12 cellular contexts compared by ENCODE assay signal in the genomic region with DNA sequence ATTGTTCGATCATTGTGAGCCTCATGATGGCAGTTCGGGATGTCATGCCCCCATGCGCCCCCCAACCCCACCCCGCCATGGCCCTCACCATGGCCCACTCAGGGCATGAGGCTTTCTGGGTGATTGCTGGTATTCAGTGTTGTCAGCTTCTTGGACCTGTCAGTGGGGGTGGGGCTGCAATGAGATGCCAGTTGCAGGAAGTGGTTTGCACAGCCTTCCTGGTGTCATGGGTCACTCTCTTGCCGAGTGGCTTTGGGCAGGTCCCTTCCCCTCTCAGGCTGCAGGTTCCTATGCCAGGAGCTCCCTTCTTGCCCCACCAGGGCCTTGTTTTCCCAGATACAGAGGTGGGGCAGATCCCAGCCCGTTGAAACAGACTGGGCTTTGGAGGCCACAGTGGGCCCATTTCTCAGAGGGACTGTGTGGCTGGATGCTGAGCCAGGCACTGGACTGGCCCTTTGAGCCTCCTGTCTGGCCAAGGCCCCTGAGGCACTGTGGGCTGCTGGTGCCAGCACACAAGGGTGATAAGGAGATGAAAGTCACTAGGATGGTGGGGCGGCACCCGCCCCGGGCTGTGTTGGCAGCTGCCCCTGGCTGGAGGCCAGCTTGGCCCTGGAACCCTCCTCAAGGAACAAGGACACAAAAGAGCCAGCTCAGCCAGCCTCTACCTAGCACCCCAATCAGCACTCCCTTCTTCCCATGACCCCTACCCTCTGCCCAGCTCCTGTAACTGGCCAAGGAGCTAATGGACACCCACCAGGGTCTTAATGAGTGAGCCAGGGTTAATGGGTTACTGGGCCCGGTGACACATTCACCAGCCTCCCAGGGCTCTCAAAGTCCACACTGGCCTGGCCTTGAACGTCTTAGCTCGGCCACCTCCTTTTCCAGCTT. TPM values are rescaled to one million over a fixed set of nuclear protein-coding genes. Genes with fewer than 3 reads are reported as not detected.
DNase-seq lines count a peak whose midpoint lies in the region; ATAC-seq and TF ChIP-seq lines count a peak whose summit lies in the region.
"Had no signal": no experiment of that assay in that cellular context is flagged by ENCODE, and none has a peak within 500 bp of the region (broad histone marks: within the 10 kb centered on the region; RNA-seq: fewer than 3 reads in every experiment).

No MANE protein-coding gene starts in this region.

- no peak for ATAC-seq in activated CD8-positive, alpha-beta T cell treated with anti-CD3 and anti-CD28 coated beads, Interleukin-2, amount 10 ng/mL, durations not matched to agents 7 days and 5 days
- ATAC-seq in mucosa of descending colon (peak; percentile 84), HG02885 (IDR thresholded peaks at IDR 0.05; ENCODE audit: poor library complexity, unreplicated experiment) (no peak), HG03139 (IDR thresholded peaks at IDR 0.05; ENCODE audit: unreplicated experiment) (no peak), GM18511 (IDR thresholded peaks at IDR 0.05; ENCODE audit: unreplicated experiment) (no peak)
- ATAC-seq: activated T-cell treated with anti-CD3 and anti-CD28 coated beads, Interleukin-2, amount 50 U/mL, for 4 hours had no signal

- H3K4me1 Mint-ChIP-seq in activated CD8-positive, alpha-beta T cell treated with anti-CD3 and anti-CD28 coated beads, Interleukin-2, amount 10 ng/mL, durations not matched to agents 7 days and 5 days (ENCODE audit: low read depth) = peaks cover 51% of the 10 kb centered on the region

- CTCF ChIA-PET in activated CD8-positive, alpha-beta T cell treated with anti-CD3 and anti-CD28 coated beads, Interleukin-2, amount 10 ng/mL, durations not matched to agents 7 days and 5 days (lab: Charles Lee) = no interaction called here

- no peaks in the 10 kb centered on the region for H3K27me3 Mint-ChIP-seq in activated CD8-positive, alpha-beta T cell treated with anti-CD3 and anti-CD28 coated beads, Interleukin-2, amount 10 ng/mL, durations not matched to agents 7 days and 5 days (ENCODE audit: low read depth)

- H3K4me3 Mint-ChIP-seq in activated CD8-positive, alpha-beta T cell treated with anti-CD3 and anti-CD28 coated beads, Interleukin-2, amount 10 ng/mL, durations not matched to agents 7 days and 5 days = no peak overlapping the region
- H3K4me3 Mint-ChIP-seq: activated T-cell treated with anti-CD3 and anti-CD28 coated beads, Interleukin-2, amount 50 U/mL, for 4 hours had no signal

- TF ChIP-seq RAD21 in Ishikawa (IDR thresholded peaks at IDR 0.05; ENCODE audit: low read depth) = no peak

- POLR2A ChIA-PET in activated CD8-positive, alpha-beta T cell treated with anti-CD3 and anti-CD28 coated beads, Interleukin-2, amount 10 ng/mL, durations not matched to agents 7 days and 5 days (lab: Charles Lee) = interaction anchor here (0.6 kb wide), 1 partner anchor 13 kb away, joined by 3 read pairs; no protein-coding TSS in a partner anchor

- no peak for TF ChIP-seq CTCF in mucosa of descending colon (IDR thresholded peaks at IDR 0.05)

- H3K36me3 ChIP-seq in mucosa of descending colon (ENCODE audit: low read depth) = no peaks in the 10 kb centered on the region
- H3K36me3 ChIP-seq: ovary had no signal

- H3K9me3 ChIP-seq in mucosa of descending colon = no peaks in the 10 kb centered on the region
- H3K9me3 ChIP-seq: ovary had no signal

- DNase-seq in COLO668 (lab: John Stamatoyannopoulos, UW; ENCODE audit: unreplicated experiment) (peak; percentile 26), mucosa of descending colon (peak; percentile 90 to 93 (median 92)), NCI-H2107 treated with DMSO at 0.1 percent for 48 hours (lab: John Stamatoyannopoulos, UW; ENCODE audit: unreplicated experiment) (no peak)
- peak; percentile 59 for DNase-seq in activated CD8-positive, alpha-beta T cell treated with anti-CD3 and anti-CD28 coated beads, Interleukin-2, amount 10 ng/mL, durations not matched to agents 7 days and 5 days
- DNase-seq: activated T-cell treated with anti-CD3 and anti-CD28 coated beads, Interleukin-2, amount 50 U/mL, for 4 hours; hippocampal formation; SHP77 had no signal

- no peaks in the 10 kb centered on the region for H3K9me3 Mint-ChIP-seq in activated CD8-positive, alpha-beta T cell treated with anti-CD3 and anti-CD28 coated beads, Interleukin-2, amount 10 ng/mL, durations not matched to agents 7 days and 5 days (ENCODE audit: insufficient read depth)
- H3K9me3 Mint-ChIP-seq: activated T-cell treated with anti-CD3 and anti-CD28 coated beads, Interleukin-2, amount 50 U/mL, for 4 hours had no signal

- TF ChIP-seq EP300 in Ishikawa (IDR thresholded peaks at IDR 0.05; ENCODE audit: borderline replicate concordance) = no peak

- H3K36me3 Mint-ChIP-seq in activated CD8-positive, alpha-beta T cell treated with anti-CD3 and anti-CD28 coated beads, Interleukin-2, amount 10 ng/mL, durations not matched to agents 7 days and 5 days (ENCODE audit: low read depth) = no peaks in the 10 kb centered on the region

- peak overlapping the region; percentile 49 for H3K27ac Mint-ChIP-seq in activated CD8-positive, alpha-beta T cell treated with anti-CD3 and anti-CD28 coated beads, Interleukin-2, amount 10 ng/mL, durations not matched to agents 7 days and 5 days

- H3K4me3 ChIP-seq in mucosa of descending colon = no peak overlapping the region
- H3K4me3 ChIP-seq: ovary had no signal

- H3K4me1 ChIP-seq in mucosa of descending colon (ENCODE audit: low read depth) = peaks cover 15% of the 10 kb centered on the region

- intact Hi-C loops in mucosa of descending colon (cut with DNase I, micrococcal nuclease) = no loop called here

TF ChIP-seq in Ishikawa, 13 proteins besides CTCF, POLR2A, EP300 and RAD21:
- TF ChIP-seq CEBPB (IDR thresholded peaks at IDR 0.05) (no peak), NFIC (IDR thresholded peaks at IDR 0.05) (peak; percentile 89), ZBTB7A (IDR thresholded peaks at IDR 0.05; ENCODE audit: low read depth) (0 out of 2 replicates have a peak, but pooled peaks have one; percentile 16)

RNA-seq across cellular contexts. Expression of a gene that starts 1.5 kb away (rescaled TPM):
- total RNA-seq in activated CD8-positive, alpha-beta T cell treated with anti-CD3 and anti-CD28 coated beads, Interleukin-2, amount 10 ng/mL, durations not matched to agents 7 days and 5 days = 10 to 100 TPM; 20.0 to 23.6 TPM
- 100 to 1,000 TPM in 1 of 3 donors, 10 to 100 TPM in 2; 10.9 to 124 (median 57.2) TPM for total RNA-seq in mucosa of descending colon

RNA-seq across cellular contexts. Expression of a gene that starts 8.6 kb away (rescaled TPM):
- 1 to 10 TPM in 1 of 2 experiments, under 1 TPM in 1; 0.91 to 1.3 TPM for total RNA-seq in activated CD8-positive, alpha-beta T cell treated with anti-CD3 and anti-CD28 coated beads, Interleukin-2, amount 10 ng/mL, durations not matched to agents 7 days and 5 days
- 10 to 100 TPM in 2 of 3 donors, 1 to 10 TPM in 1; 7.5 to 15.7 (median 15.7) TPM for total RNA-seq in mucosa of descending colon

RNA-seq across cellular contexts. Expression of a gene that starts 45.7 kb away (rescaled TPM):
- total RNA-seq in activated CD8-positive, alpha-beta T cell treated with anti-CD3 and anti-CD28 coated beads, Interleukin-2, amount 10 ng/mL, durations not matched to agents 7 days and 5 days = 100 to 1,000 TPM; 136 to 144 TPM
- 10 to 100 TPM; 56.6 to 77.6 (median 77.2) TPM for total RNA-seq in mucosa of descending colon

RNA-seq across cellular contexts. Expression of a gene that starts 46.5 kb away (rescaled TPM):
- 100 to 1,000 TPM; 129 to 133 TPM for total RNA-seq in activated CD8-positive, alpha-beta T cell treated with anti-CD3 and anti-CD28 coated beads, Interleukin-2, amount 10 ng/mL, durations not matched to agents 7 days and 5 days
- total RNA-seq in mucosa of descending colon = 100 to 1,000 TPM; 188 to 243 (median 242) TPM
